In genomic region chr19:56403261-56403660, GRCh38 we compare ENCODE assay signal across 8 cellular contexts. TPM values are rescaled to one million over a fixed set of nuclear protein-coding genes. Genes with fewer than 3 reads are reported as not detected.
DNase-seq lines count a peak whose midpoint lies in the region; ATAC-seq, FAIRE-seq and TF ChIP-seq lines count a peak whose summit lies in the region.

No MANE protein-coding gene starts in this region.

- peak overlapping the region; percentile 90 for H3K4me3 Mint-ChIP-seq in HFFc6

- no peaks in the 10 kb centered on the region for H3K27me3 Mint-ChIP-seq in HFFc6 (ENCODE audit: insufficient read depth)

- peaks cover 70% of the 10 kb centered on the region for H3K36me3 Mint-ChIP-seq in HFFc6 (ENCODE audit: low read depth)
- H3K36me3 Mint-ChIP-seq in activated naive CD4-positive, alpha-beta T cell treated with anti-CD3 and anti-CD28 coated beads, Interleukin-2, amount 50 U/mL, for 72 hours: peaks cover 65 to 97% of the 10 kb centered on the region in 2 donors

- ATAC-seq in activated naive CD4-positive, alpha-beta T cell treated with anti-CD3 and anti-CD28 coated beads, Interleukin-2, amount 50 U/mL, for 72 hours: peak; percentile 13 to 21

- peaks cover 25% of the 10 kb centered on the region for H3K4me1 Mint-ChIP-seq in HFFc6 (ENCODE audit: low read depth)

- 22% methylated on average over 9 of the region's 9 CpGs for WGBS in suprapubic skin

- H3K4me3 ChIP-seq in BLaER1 (peak overlapping the region; percentile 79), kidney epithelial cell (ENCODE audit: low read depth, low read length) (peak overlapping the region; percentile 81), suprapubic skin (peak overlapping the region; percentile 72)

- no peak for TF ChIP-seq POLR2A in suprapubic skin (IDR thresholded peaks at IDR 0.05)

- peak overlapping the region; percentile 97 for H3K27ac ChIP-seq in BLaER1
- H3K27ac ChIP-seq in suprapubic skin: peak overlapping the region; percentile 86

- intact Hi-C loops in posterior vena cava (cut with DNase I): no loop called here

- peak overlapping the region; percentile 83 for H3K4me2 ChIP-seq in BLaER1

- H3K27ac Mint-ChIP-seq in HFFc6: peak overlapping the region; percentile 90
- peak overlapping the region; percentile 97 to 99 for H3K27ac Mint-ChIP-seq in activated naive CD4-positive, alpha-beta T cell treated with anti-CD3 and anti-CD28 coated beads, Interleukin-2, amount 50 U/mL, for 72 hours

- no peak for FAIRE-seq in RCC 7860 (lab: Jason Lieb, UNC)

- TF ChIP-seq EP300 in suprapubic skin (IDR thresholded peaks at IDR 0.05): no peak

- DNase-seq in HFFc6 (no peak), kidney epithelial cell (ENCODE audit: low read depth) (no peak), suprapubic skin (ENCODE audit: low spot score in 2 of 2) (no peak), posterior vena cava (ENCODE audit: low spot score) (no peak), amniotic stem cell (lab: John Stamatoyannopoulos, UW) (no peak), RCC 7860 (ENCODE audit: low spot score) (no peak)
- no peak for DNase-seq in activated naive CD4-positive, alpha-beta T cell treated with anti-CD3 and anti-CD28 coated beads, Interleukin-2, amount 50 U/mL, for 72 hours (ENCODE audit: low spot score in 2 of 2)

- H3K27me3 ChIP-seq in BLaER1 (no peaks in the 10 kb centered on the region), kidney epithelial cell (ENCODE audit: control insufficient read depth, insufficient read depth, low read length) (no peaks in the 10 kb centered on the region), suprapubic skin (no peaks in the 10 kb centered on the region)

- H3K36me3 ChIP-seq in BLaER1 (peaks cover 64% of the 10 kb centered on the region), kidney epithelial cell (ENCODE audit: control insufficient read depth, insufficient read depth, low read length) (peaks cover 2% of the 10 kb centered on the region), suprapubic skin (peaks cover 28% of the 10 kb centered on the region)

- no peaks in the 10 kb centered on the region for H4K20me1 ChIP-seq in BLaER1

- H3K9ac ChIP-seq in BLaER1: peak overlapping the region; percentile 95

- TF ChIP-seq CTCF in HFFc6 (IDR thresholded peaks at IDR 0.05): no peak
- no peak for TF ChIP-seq CTCF in kidney epithelial cell (IDR thresholded peaks at IDR 0.05; ENCODE audit: insufficient read depth, low read length, poor library complexity, severe bottlenecking)
- TF ChIP-seq CTCF in suprapubic skin (IDR thresholded peaks at IDR 0.05): no peak

- H3K4me1 ChIP-seq in BLaER1: peaks cover 17% of the 10 kb centered on the region
- peaks cover 14% of the 10 kb centered on the region for H3K4me1 ChIP-seq in suprapubic skin

- H3K9me3 ChIP-seq in BLaER1: peaks cover 77% of the 10 kb centered on the region
- H3K9me3 ChIP-seq in suprapubic skin: peaks cover 16% of the 10 kb centered on the region

- peaks cover 71% of the 10 kb centered on the region for H3K9me3 Mint-ChIP-seq in HFFc6
- H3K9me3 Mint-ChIP-seq in activated naive CD4-positive, alpha-beta T cell treated with anti-CD3 and anti-CD28 coated beads, Interleukin-2, amount 50 U/mL, for 72 hours: peaks cover 45 to 59% of the 10 kb centered on the region in 2 donors

RNA-seq across cellular contexts. Expression of gene ZNF583, which starts 0.9 kb away (rescaled TPM):
- total RNA-seq in HFFc6 (2021; fragmentation: NEBNext Ultra II Directional; extraction: Animal tissue kit (Norgen Biotek cat#: 25700)): 1 to 10 TPM; 3.5 to 5.3 (median 4.5) TPM
- 1 to 10 TPM in 1 of 2 donors, under 1 TPM in 1; 0.88 to 1.6 TPM for total RNA-seq in activated naive CD4-positive, alpha-beta T cell treated with anti-CD3 and anti-CD28 coated beads, Interleukin-2, amount 50 U/mL, for 72 hours
- total RNA-seq in kidney epithelial cell: 2.9 and 3.6 TPM in 2 replicates
- total RNA-seq in suprapubic skin: 1 to 10 TPM; 1.5 to 3.2 (median 2.3) TPM
- 10 to 100 TPM in 1 of 2 donors, 1 to 10 TPM in 1; 9.6 to 10.8 TPM for total RNA-seq in posterior vena cava

RNA-seq across cellular contexts. Expression of gene ZNF582, which starts 9.9 kb away (rescaled TPM):
- 1 to 10 TPM in 3 of 6 experiments, under 1 TPM in 3; 0.37 to 1.2 (median 0.81) TPM for total RNA-seq in HFFc6 (2021; fragmentation: NEBNext Ultra II Directional; extraction: Animal tissue kit (Norgen Biotek cat#: 25700))
- total RNA-seq in activated naive CD4-positive, alpha-beta T cell treated with anti-CD3 and anti-CD28 coated beads, Interleukin-2, amount 50 U/mL, for 72 hours: 1 to 10 TPM in 1 of 2 donors, under 1 TPM in 1; 0.84 to 3.5 TPM
- total RNA-seq in kidney epithelial cell (1.1 and 5.1 TPM in 2 replicates), suprapubic skin (1 to 10 TPM; 2.6 to 5.2 (median 3.1) TPM), posterior vena cava (1 to 10 TPM; 3.0 to 3.7 TPM)
